In the genomic region with DNA sequence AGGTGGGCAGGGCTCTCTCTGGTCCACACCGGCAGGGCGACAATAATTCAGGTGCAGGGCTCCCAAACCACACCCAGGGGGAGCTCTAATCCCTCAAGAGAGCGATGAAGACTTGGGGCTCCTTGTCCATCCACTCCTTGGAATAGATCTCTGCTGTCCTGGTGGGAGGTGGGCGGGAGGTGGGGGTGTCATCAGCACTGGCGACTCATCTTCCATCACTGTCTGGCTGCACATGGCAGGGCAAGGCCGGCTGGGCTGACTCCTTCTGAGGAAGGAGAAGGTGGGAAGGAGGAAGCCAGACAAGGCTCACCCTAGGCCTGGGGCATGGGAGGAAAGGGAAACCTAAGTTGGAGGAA, we compare ENCODE assay signal across 8 cellular contexts. TPM values are rescaled to one million over a fixed set of nuclear protein-coding genes. Genes with fewer than 3 reads are reported as not detected.
DNase-seq lines count a peak whose midpoint lies in the region; ATAC-seq and TF ChIP-seq lines count a peak whose summit lies in the region.

No MANE protein-coding gene starts in this region.

- H3K4me3 ChIP-seq in IMR-90 (ENCODE audit: insufficient read depth, low read depth, low read length): no peak overlapping the region
- no peak overlapping the region for H3K4me3 ChIP-seq in RWPE2 (ENCODE audit: severe bottlenecking)

- dilution Hi-C loops in IMR-90 (cut with HindIII; ENCODE audit: low sequenced_read_pairs, unreplicated experiment): no loop called here

- no peak overlapping the region for H4K91ac ChIP-seq in IMR-90 (ENCODE audit: insufficient read depth, low read depth, low read length)

- no peak overlapping the region for H3K23ac ChIP-seq in IMR-90 (ENCODE audit: low read depth, low read length)

- H3K4me3 Mint-ChIP-seq in nephron: no peak overlapping the region

- no peaks in the 10 kb centered on the region for H3K4me1 ChIP-seq in IMR-90 (ENCODE audit: control insufficient read depth, insufficient read depth, low read length)
- H3K4me1 ChIP-seq in RWPE2 (ENCODE audit: insufficient read depth, poor library complexity, severe bottlenecking): peaks cover 12% of the 10 kb centered on the region

- H4K8ac ChIP-seq in IMR-90 (ENCODE audit: low read depth in 2 of 2, low read length in 2 of 2): no peak overlapping the region

- TF ChIP-seq CTCF in IMR-90 (conservative IDR thresholded peaks at IDR 0.05; ENCODE audit: low read depth, low read length) (peak; percentile 82), RWPE2 (IDR thresholded peaks at IDR 0.05; ENCODE audit: poor library complexity, severe bottlenecking) (peak; percentile 69), nephron (IDR thresholded peaks at IDR 0.05; ENCODE audit: unreplicated experiment in 3 of 3) (peak; percentile 50 to 54 (median 52))

- no peak overlapping the region for H2BK20ac ChIP-seq in IMR-90 (ENCODE audit: low read depth, low read length)

- H4K20me1 ChIP-seq in IMR-90 (ENCODE audit: insufficient read depth, low read length): no peaks in the 10 kb centered on the region

- H3K79me1 ChIP-seq in IMR-90 (ENCODE audit: low read depth in 1 of 2, low read length in 2 of 2): no peaks in the 10 kb centered on the region

- BruUV-seq in IMR-90 (replicated peaks; lab: Mats Ljungman, UMichigan): no TSS peak

- H3K36me3 ChIP-seq in IMR-90 (ENCODE audit: control insufficient read depth, insufficient read depth, low read length) (no peaks in the 10 kb centered on the region), RWPE2 (ENCODE audit: low read depth) (no peaks in the 10 kb centered on the region)

- no peak overlapping the region for H2BK5ac ChIP-seq in IMR-90 (ENCODE audit: low read depth, low read length, poor library complexity, severe bottlenecking)

- no CpG with 5 or more reads among the region's 6 CpGs for WGBS in IMR-90 (ENCODE audit: extremely low coverage in 2 of 2, insufficient read length in 1 of 2), 2 experiments

- TF ChIP-seq RAD21 in IMR-90 (IDR thresholded peaks at IDR 0.05; ENCODE audit: low read length): peak; percentile 82

- H3K14ac ChIP-seq in IMR-90 (replicated peaks; ENCODE audit: low read depth, low read length): no peak overlapping the region

- H2AK5ac ChIP-seq in IMR-90 (ENCODE audit: low read depth, low read length): no peak overlapping the region

- peak overlapping the region; percentile 76 for H2AFZ ChIP-seq in IMR-90 (replicated peaks; ENCODE audit: low read length, poor library complexity)

- no peaks in the 10 kb centered on the region for H3K9me3 Mint-ChIP-seq in nephron

- H3K27me3 ChIP-seq in IMR-90 (ENCODE audit: control insufficient read depth, insufficient read depth, low read length) (peaks cover 53% of the 10 kb centered on the region), RWPE2 (ENCODE audit: insufficient read depth, poor library complexity, severe bottlenecking) (no peaks in the 10 kb centered on the region)

- in situ Hi-C loops in IMR-90 (cut with MboI; ENCODE audit: low sequenced_read_pairs): no loop called here

- no peak overlapping the region for H2BK15ac ChIP-seq in IMR-90 (ENCODE audit: low read depth, low read length)

- no peak overlapping the region for H4K5ac ChIP-seq in IMR-90 (ENCODE audit: low read depth, low read length)

- no peak overlapping the region for H3K27ac Mint-ChIP-seq in nephron

- H2BK120ac ChIP-seq in IMR-90 (ENCODE audit: low read depth, low read length): no peak overlapping the region

- peaks cover 7% of the 10 kb centered on the region for H3K4me1 Mint-ChIP-seq in nephron

- DNase-seq in DMS 273 (lab: John Stamatoyannopoulos, UW; ENCODE audit: unreplicated experiment): peak; percentile 85
- no peak for DNase-seq in DMS 273 treated with DMSO at 0.1 percent for 48 hours (lab: John Stamatoyannopoulos, UW)
- peak; percentile 63 for DNase-seq in IMR-90
- DNase-seq in RWPE2 (ENCODE audit: low spot score): no peak
- DNase-seq in epithelial cell of prostate (ENCODE audit: low read depth, low spot score): peak; percentile 24
- no peak for DNase-seq in hippocampal formation (lab: John Stamatoyannopoulos, UW)

- H3K9me1 ChIP-seq in IMR-90 (ENCODE audit: insufficient read depth, low read length): no peaks in the 10 kb centered on the region

- no peak overlapping the region for H3K27ac ChIP-seq in IMR-90 (ENCODE audit: insufficient read depth, low read length)
- H3K27ac ChIP-seq in RWPE2 (ENCODE audit: poor library complexity, severe bottlenecking): no peak overlapping the region
- H3K27ac ChIP-seq in epithelial cell of prostate: no peak overlapping the region

- CTCF ChIA-PET in IMR-90 (lab: Yijun Ruan, JAX): interaction anchor here (0.7 to 2.6 kb wide), 7 partner anchors 13 to 165 kb away, joined by 3 to 8 read pairs (median 3); no protein-coding TSS in a partner anchor

- H3K9me3 ChIP-seq in IMR-90 (ENCODE audit: control insufficient read depth, insufficient read depth, low read length) (no peaks in the 10 kb centered on the region; the same call in 1 of the 2 replicates), RWPE2 (ENCODE audit: severe bottlenecking) (no peaks in the 10 kb centered on the region)

- H3K4me2 ChIP-seq in IMR-90 (ENCODE audit: low read depth, low read length): no peak overlapping the region

- intact Hi-C loops in IMR-90 (cut with micrococcal nuclease): loop anchor here (1.0 to 2.0 kb wide), 2 partner anchors 60 to 165 kb away; no protein-coding TSS in a partner anchor

- H3K36me3 Mint-ChIP-seq in nephron (ENCODE audit: low read depth): no peaks in the 10 kb centered on the region

- no peak overlapping the region for H3K9ac ChIP-seq in IMR-90 (ENCODE audit: low read depth, low read length)

- H3K4ac ChIP-seq in IMR-90 (ENCODE audit: low read depth, low read length): no peak overlapping the region

- ATAC-seq in IMR-90 (ENCODE audit: low read depth) (peak; percentile 91), RWPE2 (ENCODE audit: low read depth) (peak; percentile 69), GM19328 (IDR thresholded peaks at IDR 0.05; ENCODE audit: unreplicated experiment) (no peak)

- no peak overlapping the region for H3K56ac ChIP-seq in IMR-90 (ENCODE audit: extremely low read depth, insufficient read depth, low read length)

- POLR2A ChIA-PET in IMR-90 (lab: Charles Lee; ENCODE audit: unreplicated experiment): no interaction called here

- H3K27me3 Mint-ChIP-seq in nephron (ENCODE audit: low read depth): peaks cover 24% of the 10 kb centered on the region

- no peak overlapping the region for H2AK9ac ChIP-seq in IMR-90 (replicated peaks; ENCODE audit: low read depth, low read length, poor library complexity)

- H3K18ac ChIP-seq in IMR-90 (ENCODE audit: low read depth, low read length): no peak overlapping the region

- no peak for TF ChIP-seq POLR2A in IMR-90 (IDR thresholded peaks at IDR 0.05; ENCODE audit: low read depth, low read length)

TF ChIP-seq in IMR-90, 13 proteins besides CTCF, POLR2A, EP300 and RAD21:
- TF ChIP-seq, protein P1, sequence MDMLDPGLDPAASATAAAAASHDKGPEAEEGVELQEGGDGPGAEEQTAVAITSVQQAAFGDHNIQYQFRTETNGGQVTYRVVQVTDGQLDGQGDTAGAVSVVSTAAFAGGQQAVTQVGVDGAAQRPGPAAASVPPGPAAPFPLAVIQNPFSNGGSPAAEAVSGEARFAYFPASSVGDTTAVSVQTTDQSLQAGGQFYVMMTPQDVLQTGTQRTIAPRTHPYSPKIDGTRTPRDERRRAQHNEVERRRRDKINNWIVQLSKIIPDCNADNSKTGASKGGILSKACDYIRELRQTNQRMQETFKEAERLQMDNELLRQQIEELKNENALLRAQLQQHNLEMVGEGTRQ (IDR thresholded peaks at IDR 0.05; ENCODE audit: low read depth, low read length): no peak
- peak; percentile 66 for TF ChIP-seq SMC3 (IDR thresholded peaks at IDR 0.05; ENCODE audit: low read depth, low read length)

RNA-seq across cellular contexts. Expression of a gene that starts 29.3 kb away (rescaled TPM):
- total RNA-seq in IMR-90 (2012; rRNA removed): 0.18 and 0.56 TPM in 2 replicates
- 1.2 TPM in 2 replicates for polyA plus RNA-seq in IMR-90 (2012; rRNA removed)
- polyA plus RNA-seq in IMR-90 (2012; cell fraction: cytosol; rRNA removed): 0.29 and 1.1 TPM in 2 replicates
- 1.0 and 2.0 TPM in 2 replicates for polyA plus RNA-seq in IMR-90 (2012; cell fraction: nucleus; rRNA removed; ENCODE audit: low replicate concordance)

RNA-seq across cellular contexts. Expression of a gene that starts 50.9 kb away (rescaled TPM):
- total RNA-seq in IMR-90 (2012; rRNA removed): under 0.01 TPM in 1 of 2 replicates, not detected in the other
- 0.07 and 0.09 TPM in 2 replicates for polyA plus RNA-seq in IMR-90 (2012; rRNA removed)
- polyA plus RNA-seq in IMR-90 (2012; cell fraction: cytosol; rRNA removed): 0.02 TPM in 1 of 2 replicates, not detected in the other
- 0.08 and 0.29 TPM in 2 replicates for polyA plus RNA-seq in IMR-90 (2012; cell fraction: nucleus; rRNA removed; ENCODE audit: low replicate concordance)

Comparison
In these comparisons a context has a peak if more than half of its experiments do, and no peak if none do; other contexts are left out.
1. DNase-seq: peak in DMS 273 (single experiment), IMR-90 (single experiment) and epithelial cell of prostate (single experiment); none in DMS 273 treated with DMSO at 0.1 percent for 48 hours (single experiment), RWPE2 (single experiment) and hippocampal formation (0 of 2).
2. Peak in every context shown above with its lines, with median percentiles within 50 percentile points of each other: CTCF ChIP-seq.